8 cellular contexts compared by ENCODE assay signal in the genomic region with DNA sequence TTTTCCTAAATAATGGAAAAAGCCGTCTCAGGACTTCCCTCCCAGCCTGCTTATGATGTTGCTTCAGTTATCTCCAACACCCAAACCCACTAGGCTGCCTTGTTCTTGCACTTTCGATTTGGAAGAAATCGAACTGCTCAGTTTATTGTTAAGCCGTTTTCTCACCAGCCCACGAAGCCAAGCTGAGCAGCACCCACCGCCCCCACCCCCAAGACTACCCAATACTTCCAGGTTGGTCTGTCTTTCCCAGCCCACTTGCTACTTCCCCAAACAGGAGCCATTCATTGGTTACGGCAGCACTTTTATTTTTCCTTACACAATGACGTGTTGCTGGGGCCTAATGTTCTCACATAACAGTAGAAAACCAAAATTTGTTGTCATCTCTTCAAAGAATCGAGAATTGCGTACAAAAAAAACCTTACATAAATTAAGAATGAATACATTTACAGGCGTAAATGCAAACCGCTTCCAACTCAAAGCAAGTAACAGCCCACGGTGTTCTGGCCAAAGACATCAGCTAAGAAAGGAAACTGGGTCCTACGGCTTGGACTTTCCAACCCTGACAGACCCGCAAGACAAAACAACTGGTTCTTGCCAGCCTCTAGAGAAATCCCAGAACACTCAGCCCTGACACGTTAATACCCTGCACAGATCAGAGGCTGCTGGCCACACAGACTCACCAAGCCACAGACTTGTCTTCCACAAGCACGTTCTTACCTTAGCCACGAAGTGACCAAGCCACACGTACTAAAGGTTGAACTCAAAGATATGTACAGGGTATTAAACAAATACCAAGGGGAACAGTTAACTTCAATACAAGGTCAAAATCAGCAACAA.
DNase-seq lines count a peak whose midpoint lies in the region; ATAC-seq lines count a peak whose summit lies in the region.

No MANE protein-coding gene starts in this region.

- peaks cover 23% of the 10 kb centered on the region for H3K4me1 Mint-ChIP-seq in activated naive CD4-positive, alpha-beta T cell treated with anti-CD3 and anti-CD28 coated beads, Interleukin-2, amount 10 ng/mL, durations not matched to agents 7 days and 5 days
- peaks cover 33% of the 10 kb centered on the region for H3K4me1 Mint-ChIP-seq in stimulated activated effector memory CD8-positive, alpha-beta T cell treated with anti-CD3 and anti-CD28 coated beads, Interleukin-12 subunit alpha, Interleukin-12 subunit beta, amount 100 ng/mL, for 72 hours

- DNase-seq in ACHN = peak; percentile 25
- DNase-seq in KBM-7 = peak; percentile 61
- DNase-seq in activated naive CD4-positive, alpha-beta T cell treated with anti-CD3 and anti-CD28 coated beads, Interleukin-2, amount 10 ng/mL, durations not matched to agents 7 days and 5 days = no peak
- peak in 1 of 2 donors; percentile 56 for DNase-seq in stimulated activated effector memory CD8-positive, alpha-beta T cell treated with anti-CD3 and anti-CD28 coated beads, Interleukin-12 subunit alpha, Interleukin-12 subunit beta, amount 100 ng/mL, for 72 hours (ENCODE audit: low spot score in 2 of 2)
- DNase-seq in NCI-H1092 (lab: John Stamatoyannopoulos, UW) = no peak
- DNase-seq in NCI-H2081 treated with DMSO at 0.1 percent for 48 hours (lab: John Stamatoyannopoulos, UW) = no peak

- H3K4me3 Mint-ChIP-seq in activated naive CD4-positive, alpha-beta T cell treated with anti-CD3 and anti-CD28 coated beads, Interleukin-2, amount 10 ng/mL, durations not matched to agents 7 days and 5 days = peak overlapping the region; percentile 97
- H3K4me3 Mint-ChIP-seq in stimulated activated effector memory CD8-positive, alpha-beta T cell treated with anti-CD3 and anti-CD28 coated beads, Interleukin-12 subunit alpha, Interleukin-12 subunit beta, amount 100 ng/mL, for 72 hours = peak overlapping the region; percentile 98

- H3K4me1 ChIP-seq in iPS-18a (ENCODE audit: control insufficient read depth, low read depth, low read length) = no peaks in the 10 kb centered on the region

- H3K27me3 ChIP-seq in iPS-18a (ENCODE audit: control insufficient read depth, insufficient read depth, low read length) = no peaks in the 10 kb centered on the region

- peaks cover 29% of the 10 kb centered on the region for H3K36me3 ChIP-seq in iPS-18a (ENCODE audit: control insufficient read depth, low read depth, low read length)

- H3K9ac ChIP-seq in iPS-18a (ENCODE audit: low read length) = peak overlapping the region; percentile 94

- no peaks in the 10 kb centered on the region for H3K9me3 ChIP-seq in iPS-18a (ENCODE audit: control insufficient read depth, low read depth, low read length)

- no peak overlapping the region for H3K27ac ChIP-seq in iPS-18a (ENCODE audit: low read length)

- peak overlapping the region; percentile 95 for H3K4me3 ChIP-seq in iPS-18a (ENCODE audit: low read length)

- CTCF ChIA-PET in activated naive CD4-positive, alpha-beta T cell treated with anti-CD3 and anti-CD28 coated beads, Interleukin-2, amount 10 ng/mL, durations not matched to agents 7 days and 5 days (lab: Charles Lee) = no interaction called here

- H3K27ac Mint-ChIP-seq in activated naive CD4-positive, alpha-beta T cell treated with anti-CD3 and anti-CD28 coated beads, Interleukin-2, amount 10 ng/mL, durations not matched to agents 7 days and 5 days = peak overlapping the region; percentile 89
- peak overlapping the region; percentile 99 for H3K27ac Mint-ChIP-seq in stimulated activated effector memory CD8-positive, alpha-beta T cell treated with anti-CD3 and anti-CD28 coated beads, Interleukin-12 subunit alpha, Interleukin-12 subunit beta, amount 100 ng/mL, for 72 hours

- no peak for ATAC-seq in stimulated activated effector memory CD8-positive, alpha-beta T cell treated with anti-CD3 and anti-CD28 coated beads, Interleukin-12 subunit alpha, Interleukin-12 subunit beta, amount 100 ng/mL, for 72 hours
- ATAC-seq in GM19463 (IDR thresholded peaks at IDR 0.05; ENCODE audit: unreplicated experiment) = no peak

- H3K9me3 Mint-ChIP-seq in activated naive CD4-positive, alpha-beta T cell treated with anti-CD3 and anti-CD28 coated beads, Interleukin-2, amount 10 ng/mL, durations not matched to agents 7 days and 5 days = no peaks in the 10 kb centered on the region
- no peaks in the 10 kb centered on the region for H3K9me3 Mint-ChIP-seq in stimulated activated effector memory CD8-positive, alpha-beta T cell treated with anti-CD3 and anti-CD28 coated beads, Interleukin-12 subunit alpha, Interleukin-12 subunit beta, amount 100 ng/mL, for 72 hours

- H3K36me3 Mint-ChIP-seq in activated naive CD4-positive, alpha-beta T cell treated with anti-CD3 and anti-CD28 coated beads, Interleukin-2, amount 10 ng/mL, durations not matched to agents 7 days and 5 days = peaks cover 46% of the 10 kb centered on the region
- peaks cover 60% of the 10 kb centered on the region for H3K36me3 Mint-ChIP-seq in stimulated activated effector memory CD8-positive, alpha-beta T cell treated with anti-CD3 and anti-CD28 coated beads, Interleukin-12 subunit alpha, Interleukin-12 subunit beta, amount 100 ng/mL, for 72 hours

- in situ Hi-C loops in ACHN (cut with HindIII; ENCODE audit: low pct_ligation_motif_present, low pct_unique_long_range_greater_than_20kb, low sequenced_read_pairs) = no loop called here
- in situ Hi-C loops in KBM-7 (cut with MboI; ENCODE audit: low pct_unique_long_range_greater_than_20kb, low sequenced_read_pairs) = no loop called here

- H3K27me3 Mint-ChIP-seq in activated naive CD4-positive, alpha-beta T cell treated with anti-CD3 and anti-CD28 coated beads, Interleukin-2, amount 10 ng/mL, durations not matched to agents 7 days and 5 days = peaks cover 19% of the 10 kb centered on the region

Comparison
In these comparisons a context has a peak if more than half of its experiments do, and no peak if none do; other contexts are left out.
1. DNase-seq: peak in ACHN (single experiment) and KBM-7 (single experiment); none in activated naive CD4-positive, alpha-beta T cell treated with anti-CD3 and anti-CD28 coated beads, Interleukin-2, amount 10 ng/mL, durations not matched to agents 7 days and 5 days (single experiment), NCI-H1092 (single experiment) and NCI-H2081 treated with DMSO at 0.1 percent for 48 hours (single experiment).